ENCODE assay signal across 1 cellular context in genomic region chr17:55750750-55751641, GRCh38.
TF ChIP-seq lines count a peak whose summit lies in the region.

Gene PCTP, plus strand, starts transcription at chr17:55751051. Its CDS starts 53 bp downstream, at chr17:55751104.

TF ChIP-seq in HepG2, 621 proteins besides CTCF, POLR2A, EP300 and RAD21 (continued from another document and continues in another):
- peak; percentile 81; the same call in 1 of the 2 replicates for TF ChIP-seq THAP8 (CRISPR knock-in tag; IDR thresholded peaks at IDR 0.05; ENCODE audit: borderline replicate concordance)
- TF ChIP-seq, protein P1, sequence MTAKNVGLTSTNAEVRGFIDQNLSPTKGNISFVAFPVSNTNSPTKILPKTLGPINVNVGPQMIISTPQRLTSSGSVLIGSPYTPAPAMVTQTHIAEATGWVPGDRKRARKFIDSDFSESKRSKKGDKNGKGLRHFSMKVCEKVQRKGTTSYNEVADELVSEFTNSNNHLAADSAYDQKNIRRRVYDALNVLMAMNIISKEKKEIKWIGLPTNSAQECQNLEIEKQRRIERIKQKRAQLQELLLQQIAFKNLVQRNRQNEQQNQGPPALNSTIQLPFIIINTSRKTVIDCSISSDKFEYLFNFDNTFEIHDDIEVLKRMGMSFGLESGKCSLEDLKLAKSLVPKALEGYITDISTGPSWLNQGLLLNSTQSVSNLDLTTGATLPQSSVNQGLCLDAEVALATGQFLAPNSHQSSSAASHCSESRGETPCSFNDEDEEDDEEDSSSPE (CRISPR knock-in tag; IDR thresholded peaks at IDR 0.05), result peak; percentile 20; the same call in 1 of the 2 replicates
- TF ChIP-seq ZNF713 (CRISPR knock-in tag; IDR thresholded peaks at IDR 0.05), result 0 out of 2 replicates have a peak, but pooled peaks have one; percentile 74
- TF ChIP-seq SP1 (IDR thresholded peaks at IDR 0.05), result no peak
- peak; percentile 68 for TF ChIP-seq SP1 (CRISPR knock-in tag; IDR thresholded peaks at IDR 0.05)
- no peak for TF ChIP-seq TAF15 (IDR thresholded peaks at IDR 0.05; ENCODE audit: low read depth, low read length, poor library complexity, severe bottlenecking)
- peak; percentile 78 for TF ChIP-seq ASH2L (IDR thresholded peaks at IDR 0.05; ENCODE audit: insufficient read length, low read depth, low read length)
- peak; percentile 59; the same call in 1 of the 2 replicates for TF ChIP-seq ZBTB10 (CRISPR knock-in tag; IDR thresholded peaks at IDR 0.05; ENCODE audit: borderline replicate concordance)
- TF ChIP-seq NCOA2 (CRISPR knock-in tag; IDR thresholded peaks at IDR 0.05), result peak; percentile 60
- peak; percentile 84 for TF ChIP-seq ETV6 (CRISPR knock-in tag; conservative IDR thresholded peaks at IDR 0.05)
- 0 out of 2 replicates have a peak, but pooled peaks have one; percentile 27 for TF ChIP-seq ZNF780A (CRISPR knock-in tag; IDR thresholded peaks at IDR 0.05)
- no peak for TF ChIP-seq RAD51 (IDR thresholded peaks at IDR 0.05; ENCODE audit: borderline replicate concordance)
- TF ChIP-seq SRF (IDR thresholded peaks at IDR 0.05; ENCODE audit: low read depth, low read length), result no peak
- TF ChIP-seq AKAP8 (CRISPR knock-in tag; IDR thresholded peaks at IDR 0.05), result peak; percentile 92; the same call in 1 of the 2 replicates
- TF ChIP-seq DRAP1 (CRISPR knock-in tag; IDR thresholded peaks at IDR 0.05), result peak; percentile 92
- peak; percentile 94 for TF ChIP-seq TAF1 (CRISPR knock-in tag; IDR thresholded peaks at IDR 0.05)
- peak; percentile 77; the same call in 1 of the 2 replicates for TF ChIP-seq ZFP36L2 (CRISPR knock-in tag; IDR thresholded peaks at IDR 0.05)
- TF ChIP-seq ZNF777 (CRISPR knock-in tag; IDR thresholded peaks at IDR 0.05), result peak; percentile 82
- TF ChIP-seq RCOR2 (CRISPR knock-in tag; IDR thresholded peaks at IDR 0.05), result peak; percentile 59; the same call in 1 of the 2 replicates
- TF ChIP-seq HES4 (CRISPR knock-in tag; IDR thresholded peaks at IDR 0.05; ENCODE audit: borderline replicate concordance), result peak; percentile 66; the same call in 1 of the 2 replicates
- TF ChIP-seq ZNF30 (CRISPR knock-in tag; IDR thresholded peaks at IDR 0.05), result peak; percentile 84; the same call in 1 of the 2 replicates
- TF ChIP-seq ZNF782 (CRISPR knock-in tag; IDR thresholded peaks at IDR 0.05; ENCODE audit: borderline replicate concordance), result peak; percentile 77; the same call in 1 of the 2 replicates
- peak; percentile 81 for TF ChIP-seq HOXD1 (CRISPR knock-in tag; IDR thresholded peaks at IDR 0.05)
- peak; percentile 84 for TF ChIP-seq ZNF709 (CRISPR knock-in tag; IDR thresholded peaks at IDR 0.05)
- no peak for TF ChIP-seq MBD4 (IDR thresholded peaks at IDR 0.05; ENCODE audit: borderline replicate concordance, low read length)
- TF ChIP-seq HHEX (CRISPR knock-in tag; IDR thresholded peaks at IDR 0.05), result 0 out of 2 replicates have a peak, but pooled peaks have one; percentile 43
- peak; percentile 89; the same call in 1 of the 2 replicates for TF ChIP-seq ZNF800 (CRISPR knock-in tag; IDR thresholded peaks at IDR 0.05)
- TF ChIP-seq GATA4 (IDR thresholded peaks at IDR 0.05; ENCODE audit: borderline replicate concordance, low read depth), result no peak
- TF ChIP-seq, protein P2, sequence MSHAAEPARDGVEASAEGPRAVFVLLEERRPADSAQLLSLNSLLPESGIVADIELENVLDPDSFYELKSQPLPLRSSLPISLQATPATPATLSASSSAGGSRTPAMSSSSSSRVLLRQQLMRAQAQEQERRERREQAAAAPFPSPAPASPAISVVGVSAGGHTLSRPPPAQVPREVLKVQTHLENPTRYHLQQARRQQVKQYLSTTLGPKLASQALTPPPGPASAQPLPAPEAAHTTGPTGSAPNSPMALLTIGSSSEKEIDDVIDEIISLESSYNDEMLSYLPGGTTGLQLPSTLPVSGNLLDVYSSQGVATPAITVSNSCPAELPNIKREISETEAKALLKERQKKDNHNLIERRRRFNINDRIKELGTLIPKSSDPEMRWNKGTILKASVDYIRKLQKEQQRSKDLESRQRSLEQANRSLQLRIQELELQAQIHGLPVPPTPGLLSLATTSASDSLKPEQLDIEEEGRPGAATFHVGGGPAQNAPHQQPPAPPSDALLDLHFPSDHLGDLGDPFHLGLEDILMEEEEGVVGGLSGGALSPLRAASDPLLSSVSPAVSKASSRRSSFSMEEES (CRISPR knock-in tag; IDR thresholded peaks at IDR 0.05), result no peak; the same call in 1 of the 2 replicates
- TF ChIP-seq PRDM4 (CRISPR knock-in tag; IDR thresholded peaks at IDR 0.05; ENCODE audit: borderline replicate concordance), result 0 out of 2 replicates have a peak, but pooled peaks have one; percentile 67
- peak; percentile 42; the same call in 1 of the 2 replicates for TF ChIP-seq ZFP37 (CRISPR knock-in tag; IDR thresholded peaks at IDR 0.05; ENCODE audit: borderline replicate concordance)
- TF ChIP-seq CEBPB (IDR thresholded peaks at IDR 0.05; ENCODE audit: borderline replicate concordance, low read depth, low read length), result no peak
- peak; percentile 44; the same call in 1 of the 2 replicates for TF ChIP-seq ZNF224 (CRISPR knock-in tag; IDR thresholded peaks at IDR 0.05)
- TF ChIP-seq, protein P3, sequence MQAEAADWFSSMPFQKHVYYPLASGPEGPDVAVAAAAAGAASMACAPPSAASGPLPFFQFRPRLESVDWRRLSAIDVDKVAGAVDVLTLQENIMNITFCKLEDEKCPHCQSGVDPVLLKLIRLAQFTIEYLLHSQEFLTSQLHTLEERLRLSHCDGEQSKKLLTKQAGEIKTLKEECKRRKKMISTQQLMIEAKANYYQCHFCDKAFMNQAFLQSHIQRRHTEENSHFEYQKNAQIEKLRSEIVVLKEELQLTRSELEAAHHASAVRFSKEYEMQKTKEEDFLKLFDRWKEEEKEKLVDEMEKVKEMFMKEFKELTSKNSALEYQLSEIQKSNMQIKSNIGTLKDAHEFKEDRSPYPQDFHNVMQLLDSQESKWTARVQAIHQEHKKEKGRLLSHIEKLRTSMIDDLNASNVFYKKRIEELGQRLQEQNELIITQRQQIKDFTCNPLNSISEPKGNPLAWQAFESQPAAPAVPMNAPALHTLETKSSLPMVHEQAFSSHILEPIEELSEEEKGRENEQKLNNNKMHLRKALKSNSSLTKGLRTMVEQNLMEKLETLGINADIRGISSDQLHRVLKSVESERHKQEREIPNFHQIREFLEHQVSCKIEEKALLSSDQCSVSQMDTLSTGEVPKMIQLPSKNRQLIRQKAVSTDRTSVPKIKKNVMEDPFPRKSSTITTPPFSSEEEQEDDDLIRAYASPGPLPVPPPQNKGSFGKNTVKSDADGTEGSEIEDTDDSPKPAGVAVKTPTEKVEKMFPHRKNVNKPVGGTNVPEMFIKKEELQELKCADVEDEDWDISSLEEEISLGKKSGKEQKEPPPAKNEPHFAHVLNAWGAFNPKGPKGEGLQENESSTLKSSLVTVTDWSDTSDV (CRISPR knock-in tag; IDR thresholded peaks at IDR 0.05), result 0 out of 2 replicates have a peak, but pooled peaks have one; percentile 70
- TF ChIP-seq KLF12 (CRISPR knock-in tag; IDR thresholded peaks at IDR 0.05; ENCODE audit: borderline replicate concordance), result peak; percentile 79; the same call in 1 of the 2 replicates
- peak; percentile 85 for TF ChIP-seq ZNF264 (CRISPR knock-in tag; IDR thresholded peaks at IDR 0.05)
- TF ChIP-seq ZFP36L1 (CRISPR knock-in tag; IDR thresholded peaks at IDR 0.05), result peak; percentile 81; the same call in 1 of the 2 replicates
- TF ChIP-seq PITX1 (CRISPR knock-in tag; IDR thresholded peaks at IDR 0.05), result peak; percentile 61; the same call in 1 of the 2 replicates
- no peak for TF ChIP-seq NFE2L2 (IDR thresholded peaks at IDR 0.05; ENCODE audit: low read length)
- no peak for TF ChIP-seq NONO (IDR thresholded peaks at IDR 0.05)
- TF ChIP-seq NONO (CRISPR knock-in tag; conservative IDR thresholded peaks at IDR 0.05), result peak; percentile 93
- TF ChIP-seq HOXA9 (CRISPR knock-in tag; IDR thresholded peaks at IDR 0.05; ENCODE audit: borderline replicate concordance), result 0 out of 2 replicates have a peak, but pooled peaks have one; percentile 60
- TF ChIP-seq, protein P4, sequence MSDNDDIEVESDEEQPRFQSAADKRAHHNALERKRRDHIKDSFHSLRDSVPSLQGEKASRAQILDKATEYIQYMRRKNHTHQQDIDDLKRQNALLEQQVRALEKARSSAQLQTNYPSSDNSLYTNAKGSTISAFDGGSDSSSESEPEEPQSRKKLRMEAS (IDR thresholded peaks at IDR 0.05), result peak; percentile 55; the same call in 1 of the 2 replicates
- TF ChIP-seq, protein P5, sequence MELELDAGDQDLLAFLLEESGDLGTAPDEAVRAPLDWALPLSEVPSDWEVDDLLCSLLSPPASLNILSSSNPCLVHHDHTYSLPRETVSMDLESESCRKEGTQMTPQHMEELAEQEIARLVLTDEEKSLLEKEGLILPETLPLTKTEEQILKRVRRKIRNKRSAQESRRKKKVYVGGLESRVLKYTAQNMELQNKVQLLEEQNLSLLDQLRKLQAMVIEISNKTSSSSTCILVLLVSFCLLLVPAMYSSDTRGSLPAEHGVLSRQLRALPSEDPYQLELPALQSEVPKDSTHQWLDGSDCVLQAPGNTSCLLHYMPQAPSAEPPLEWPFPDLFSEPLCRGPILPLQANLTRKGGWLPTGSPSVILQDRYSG (CRISPR knock-in tag; IDR thresholded peaks at IDR 0.05), result 0 out of 2 replicates have a peak, but pooled peaks have one; percentile 38
- peak; percentile 70; the same call in 1 of the 2 replicates for TF ChIP-seq GMEB1 (CRISPR knock-in tag; IDR thresholded peaks at IDR 0.05; ENCODE audit: borderline replicate concordance)
- TF ChIP-seq BHLHE40 (IDR thresholded peaks at IDR 0.05; ENCODE audit: low read length), result no peak; the same call in 1 of the 2 replicates
